9 cellular contexts compared by ENCODE assay signal in the genomic region with DNA sequence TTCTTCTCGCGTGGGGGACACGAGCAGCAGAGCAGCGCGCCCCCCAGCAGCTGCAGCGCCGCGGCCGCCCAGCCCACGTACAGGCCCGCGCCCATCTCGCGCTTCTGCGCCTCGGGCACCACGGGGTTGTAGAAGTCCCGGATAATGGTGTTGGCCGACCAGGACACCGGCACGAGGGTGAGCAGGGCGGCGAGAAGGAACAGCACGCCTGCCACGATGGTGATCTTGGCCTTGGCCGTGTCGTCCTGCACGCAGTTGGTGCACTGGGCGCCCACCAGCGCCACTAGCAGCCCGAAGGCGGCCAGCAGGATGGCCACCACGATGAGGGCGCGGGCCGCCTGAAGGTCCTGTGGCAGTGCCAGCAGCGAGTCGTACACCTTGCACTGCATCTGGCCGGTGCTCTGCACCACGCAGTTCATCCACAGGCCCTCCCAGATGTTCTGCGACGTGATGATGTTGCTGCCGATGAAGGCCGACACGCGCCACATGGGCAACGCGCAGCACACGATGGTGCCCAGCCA. TPM values are rescaled to one million over a fixed set of nuclear protein-coding genes. Genes with fewer than 3 reads are reported as not detected.
A peak's percentile ranks its signal among the peaks of the same experiment; 100 is the strongest.
DNase-seq lines count a peak whose midpoint lies in the region; ATAC-seq and TF ChIP-seq lines count a peak whose summit lies in the region.
"Had no signal": no experiment of that assay in that cellular context is flagged by ENCODE, and none has a peak within 500 bp of the region (broad histone marks: within the 10 kb centered on the region; RNA-seq: fewer than 3 reads in every experiment).

No MANE protein-coding gene starts in this region.

- H3K36me3 ChIP-seq in HUES6 (ENCODE audit: control insufficient read depth, insufficient read depth, low read length) (no peaks in the 10 kb centered on the region), smooth muscle cell (ENCODE audit: low read depth) (no peaks in the 10 kb centered on the region)

- intact Hi-C loops in left colon (cut with DNase I, micrococcal nuclease): no loop called here

- no peaks in the 10 kb centered on the region for H4K20me1 ChIP-seq in smooth muscle cell (ENCODE audit: low read depth)

- TF ChIP-seq CTCF in WTC11 (IDR thresholded peaks at IDR 0.05): no peak
- no peak for TF ChIP-seq CTCF in smooth muscle cell (IDR thresholded peaks at IDR 0.05; ENCODE audit: borderline replicate concordance, insufficient read depth, poor library complexity, severe bottlenecking)

- H3K36me3 Mint-ChIP-seq in WTC11: no peaks in the 10 kb centered on the region

- peak overlapping the region; percentile 85 for H3K27ac Mint-ChIP-seq in WTC11
- H3K27ac Mint-ChIP-seq: activated T-cell treated with anti-CD3 and anti-CD28 coated beads, Interleukin-2, amount 50 U/mL, for 72 hours had no signal

- 0 out of 2 replicates have a peak, but pooled peaks cover under 1% of the 10 kb centered on the region for H3K9me3 Mint-ChIP-seq in WTC11

- peaks cover 15% of the 10 kb centered on the region for H3K27me3 Mint-ChIP-seq in WTC11 (ENCODE audit: low read depth)

- DNase-seq in WTC11 (ENCODE audit: low spot score) (no peak), left colon (peak in 1 of 2 donors; percentile 47), smooth muscle cell (lab: John Stamatoyannopoulos, UW; ENCODE audit: unreplicated experiment) (no peak), NAMALWA (ENCODE audit: low spot score) (no peak)
- DNase-seq in effector CD8-positive, alpha-beta T cell (lab: John Stamatoyannopoulos, UW): no peak
- no peak for DNase-seq in stimulated activated CD4-positive, alpha-beta T cell treated with anti-CD3 and anti-CD28 coated beads, Interleukin-15, amount 100 ng/mL, for 24 hours
- DNase-seq: stimulated activated CD4-positive, alpha-beta T cell treated with anti-CD3 and anti-CD28 coated beads, Interleukin-1b, Interleukin-23, amount 100 ng/mL, for 48 hours had no signal

- CTCF ChIA-PET in WTC11 (lab: Charles Lee): interaction anchor here (0.6 to 3.4 kb wide), 7 partner anchors 29 to 258 kb away, joined by 3 to 22 read pairs (median 3); partner anchors contain the start of gene ABHD11

- H3K4me2 ChIP-seq in smooth muscle cell: peak overlapping the region; percentile 74

- POLR2A ChIA-PET in WTC11 (lab: Charles Lee): interaction anchor here (1.6 to 2.6 kb wide), 4 partner anchors 8 to 58 kb away, joined by 4 to 25 read pairs (median 7); partner anchors contain the start of gene ABHD11

- WGBS in smooth muscle cell (ENCODE audit: low lambda C conversion rate): 76% methylated on average over 45 of the region's 49 CpGs

- H3K9me3 ChIP-seq in HUES6 (ENCODE audit: control insufficient read depth, insufficient read depth, low read depth, low read length) (no peaks in the 10 kb centered on the region), smooth muscle cell (replicated peaks; ENCODE audit: low read depth) (no peaks in the 10 kb centered on the region)

- H3K27ac ChIP-seq in HUES6 (ENCODE audit: low read depth, low read length) (no peak overlapping the region), smooth muscle cell (ENCODE audit: low read depth) (no peak overlapping the region)

- no peak for ATAC-seq in WTC11
- ATAC-seq in left colon: peak; percentile 11

- peaks cover 10% of the 10 kb centered on the region for H3K4me1 Mint-ChIP-seq in WTC11

- H3K79me2 ChIP-seq in smooth muscle cell (ENCODE audit: low read depth): no peaks in the 10 kb centered on the region

- H3K4me1 ChIP-seq in HUES6 (ENCODE audit: control insufficient read depth, insufficient read depth, low read length) (peaks cover 9% of the 10 kb centered on the region; the same call in 1 of the 2 replicates), smooth muscle cell (ENCODE audit: low read depth) (no peaks in the 10 kb centered on the region)

- H3F3A ChIP-seq in smooth muscle cell (ENCODE audit: low read depth): no peaks in the 10 kb centered on the region

- H3K4me3 Mint-ChIP-seq in WTC11: peak overlapping the region; percentile 79

- H3K9ac ChIP-seq in HUES6 (ENCODE audit: low read length) (peak overlapping the region; percentile 5), smooth muscle cell (ENCODE audit: low read depth) (no peak overlapping the region)

- H3K4me3 ChIP-seq in HUES6 (ENCODE audit: low read depth, low read length): peak overlapping the region; percentile 76
- peak overlapping the region; percentile 42 for H3K4me3 ChIP-seq in smooth muscle cell

- no peak overlapping the region for H2AFZ ChIP-seq in smooth muscle cell (ENCODE audit: low read depth)

- peaks cover 37% of the 10 kb centered on the region; the same call in 1 of the 2 replicates for H3K27me3 ChIP-seq in HUES6 (ENCODE audit: control insufficient read depth, insufficient read depth, low read length)
- peaks cover 48% of the 10 kb centered on the region for H3K27me3 ChIP-seq in smooth muscle cell (ENCODE audit: low read depth)

TF ChIP-seq in WTC11, 78 proteins besides CTCF, POLR2A, EP300 and RAD21:
- no peak; the same call in 1 of the 2 replicates for TF ChIP-seq ZBTB43 (CRISPR knock-in tag; IDR thresholded peaks at IDR 0.05)
- TF ChIP-seq, protein P1, sequence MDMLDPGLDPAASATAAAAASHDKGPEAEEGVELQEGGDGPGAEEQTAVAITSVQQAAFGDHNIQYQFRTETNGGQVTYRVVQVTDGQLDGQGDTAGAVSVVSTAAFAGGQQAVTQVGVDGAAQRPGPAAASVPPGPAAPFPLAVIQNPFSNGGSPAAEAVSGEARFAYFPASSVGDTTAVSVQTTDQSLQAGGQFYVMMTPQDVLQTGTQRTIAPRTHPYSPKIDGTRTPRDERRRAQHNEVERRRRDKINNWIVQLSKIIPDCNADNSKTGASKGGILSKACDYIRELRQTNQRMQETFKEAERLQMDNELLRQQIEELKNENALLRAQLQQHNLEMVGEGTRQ (CRISPR knock-in tag; IDR thresholded peaks at IDR 0.05): peak; percentile 27
TF ChIP-seq in WTC11: peak in this region for 1.

RNA-seq across cellular contexts. Expression of gene CLDN3, which starts 0.5 kb away (rescaled TPM):
- total RNA-seq in WTC11 (2021) (20.7 to 35.1 TPM (median 34.8 TPM) in 3 replicates), left colon (100 to 1,000 TPM; 566 to 781 TPM), smooth muscle cell (not detected in 2 replicates)
- 0.16 and 1.8 TPM in 2 replicates for polyA plus RNA-seq in smooth muscle cell
- total RNA-seq: activated T-cell treated with anti-CD3 and anti-CD28 coated beads, Interleukin-2, amount 50 U/mL, for 72 hours had no signal

RNA-seq across cellular contexts. Expression of gene ABHD11, which starts 30.9 kb away (rescaled TPM):
- total RNA-seq in WTC11 (2021) (23.8 to 27.6 TPM (median 26.5 TPM) in 3 replicates), left colon (100 to 1,000 TPM in 1 of 2 donors, 10 to 100 TPM in 1; 89.5 to 131 TPM), smooth muscle cell (3.4 and 16.5 TPM in 2 replicates)
- 14.1 and 19.9 TPM in 2 replicates for polyA plus RNA-seq in smooth muscle cell

RNA-seq across cellular contexts. Expression of gene STX1A, which starts 50.1 kb away (rescaled TPM):
- total RNA-seq in WTC11 (2021): 17.7 to 20.4 TPM (median 18.5 TPM) in 3 replicates
- 1 to 10 TPM; 4.7 to 6.9 TPM for total RNA-seq in left colon
- 14.3 and 18.3 TPM in 2 replicates for total RNA-seq in smooth muscle cell
- polyA plus RNA-seq in smooth muscle cell: 7.5 and 18.0 TPM in 2 replicates

Comparison
In these comparisons a context has a peak if more than half of its experiments do, and no peak if none do; other contexts are left out.
1. RNA of gene CLDN3, which starts 0.5 kb away (total RNA-seq): 566 to 781 TPM in left colon; 20.7 to 35.1 TPM in WTC11 and not detected in smooth muscle cell; every median in the first group is over 10 times any median in the second.